ENCODE assay signal across 15 cellular contexts in the genomic region with DNA sequence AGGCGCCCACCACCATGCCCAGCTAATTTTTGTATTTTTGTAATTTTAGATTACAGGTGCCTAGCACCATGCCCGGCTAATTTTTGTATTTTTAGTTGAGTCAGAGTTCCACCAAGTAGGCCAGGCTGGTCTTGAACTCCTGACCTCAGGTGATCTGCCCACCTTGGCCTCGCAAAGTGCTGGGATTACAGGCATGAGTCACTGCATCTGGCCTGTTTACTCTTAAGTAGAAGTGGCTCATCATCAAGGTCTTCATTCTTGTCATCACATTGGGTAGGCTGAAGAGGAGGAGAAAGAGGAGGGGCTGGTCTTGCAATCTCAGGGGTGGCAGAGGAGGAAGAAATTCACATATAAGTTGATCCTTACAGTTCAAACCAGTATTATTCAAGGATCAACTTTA.
A peak's percentile ranks its signal among the peaks of the same experiment; 100 is the strongest.
DNase-seq lines count a peak whose midpoint lies in the region; ATAC-seq lines count a peak whose summit lies in the region.
"Had no signal": no experiment of that assay in that cellular context is flagged by ENCODE, and none has a peak within 500 bp of the region (broad histone marks: within the 10 kb centered on the region; RNA-seq: fewer than 3 reads in every experiment).

No MANE protein-coding gene starts in this region.

- no peak overlapping the region for H3K4me3 ChIP-seq in naive thymus-derived CD4-positive, alpha-beta T cell (ENCODE audit: low read length)
- H3K4me3 ChIP-seq: adrenal gland, SJSA1, transverse colon had no signal

- no peaks in the 10 kb centered on the region for H3K27me3 Mint-ChIP-seq in activated CD4-positive, alpha-beta T cell treated with anti-CD3 and anti-CD28 coated beads, Interleukin-2, amount 10 ng/mL, durations not matched to agents 24 days and 14 days
- no peaks in the 10 kb centered on the region for H3K27me3 Mint-ChIP-seq in activated T-helper 17 cell treated with anti-CD3 and anti-CD28 coated beads, Interleukin-2, amount 50 U/mL, for 72 hours
- no peaks in the 10 kb centered on the region for H3K27me3 Mint-ChIP-seq in naive thymus-derived CD4-positive, alpha-beta T cell

- H3K4me1 ChIP-seq in naive thymus-derived CD4-positive, alpha-beta T cell (ENCODE audit: control insufficient read depth in 2 of 2, insufficient read depth in 2 of 2, low read length in 2 of 2), result peaks cover 28 to 30% of the 10 kb centered on the region in 2 donors
- H3K4me1 ChIP-seq: adrenal gland had no signal

- POLR2A ChIA-PET in naive thymus-derived CD4-positive, alpha-beta T cell (lab: Charles Lee), result interaction anchor here (1.0 to 1.1 kb wide), 2 partner anchors 11 to 19 kb away, joined by 3 read pairs; no protein-coding TSS in a partner anchor

- H3K27ac ChIP-seq in naive thymus-derived CD4-positive, alpha-beta T cell (ENCODE audit: low read depth, low read length), result no peak overlapping the region
- H3K27ac ChIP-seq: adrenal gland, SJSA1, transverse colon, WERI-Rb-1 had no signal

- peak overlapping the region; percentile 62 for H3K27ac Mint-ChIP-seq in activated CD4-positive, alpha-beta T cell treated with anti-CD3 and anti-CD28 coated beads, Interleukin-2, amount 10 ng/mL, durations not matched to agents 24 days and 14 days
- peak overlapping the region; percentile 46 for H3K27ac Mint-ChIP-seq in activated T-helper 17 cell treated with anti-CD3 and anti-CD28 coated beads, Interleukin-2, amount 50 U/mL, for 72 hours
- H3K27ac Mint-ChIP-seq in naive thymus-derived CD4-positive, alpha-beta T cell, result peak overlapping the region; percentile 18 to 99 (median 84)

- H3K9me3 ChIP-seq in naive thymus-derived CD4-positive, alpha-beta T cell (ENCODE audit: control insufficient read depth in 2 of 3, low read length in 3 of 3), result no peaks in the 10 kb centered on the region
- H3K9me3 ChIP-seq: adrenal gland, SJSA1, transverse colon had no signal

- intact Hi-C loops in activated CD4-positive, alpha-beta T cell treated with anti-CD3 and anti-CD28 coated beads, Interleukin-2, amount 10 ng/mL, durations not matched to agents 24 days and 14 days (cut with micrococcal nuclease), result loop anchor here (5.0 kb wide), 4 partner anchors 231 to 509 kb away; a partner anchor contains a TSS
- intact Hi-C loops in naive thymus-derived CD4-positive, alpha-beta T cell (cut with micrococcal nuclease), result loop anchor here (5.0 to 10.0 kb wide), 9 partner anchors 34 to 1719 kb away; a partner anchor contains a TSS
- intact Hi-C loops in cardiac septum (cut with DNase I), result no loop called here

- no peak for DNase-seq in activated CD4-positive, alpha-beta T cell treated with anti-CD3 and anti-CD28 coated beads, Interleukin-2, amount 10 ng/mL, durations not matched to agents 24 days and 14 days
- DNase-seq in activated CD4-positive, alpha-beta T cell treated with anti-CD3 and anti-CD28 coated beads for 1 hour, result no peak
- DNase-seq in HT1080 (ENCODE audit: low read depth), result peak; percentile 31
- DNase-seq in naive thymus-derived CD4-positive, alpha-beta T cell, result no peak
- no peak for DNase-seq in activated gamma-delta T cell (lab: John Stamatoyannopoulos, UW)
- no peak for DNase-seq in cardiac septum (ENCODE audit: low spot score)
- DNase-seq: adrenal gland, DMS 273 treated with DMSO at 0.1 percent for 48 hours, NCI-H1092, NCI-H2171 treated with DMSO at 0.1 percent for 48 hours, transverse colon, WERI-Rb-1 had no signal

- CTCF ChIA-PET in naive thymus-derived CD4-positive, alpha-beta T cell (lab: Charles Lee), result no interaction called here

- no peak overlapping the region for H3K4me3 Mint-ChIP-seq in activated CD4-positive, alpha-beta T cell treated with anti-CD3 and anti-CD28 coated beads, Interleukin-2, amount 10 ng/mL, durations not matched to agents 24 days and 14 days
- peak overlapping the region; percentile 94 for H3K4me3 Mint-ChIP-seq in activated T-helper 17 cell treated with anti-CD3 and anti-CD28 coated beads, Interleukin-2, amount 50 U/mL, for 72 hours
- peak overlapping the region in 2 of 10 donors; percentile 2 to 41 for H3K4me3 Mint-ChIP-seq in naive thymus-derived CD4-positive, alpha-beta T cell

- no peaks in the 10 kb centered on the region for H3K27me3 ChIP-seq in naive thymus-derived CD4-positive, alpha-beta T cell (ENCODE audit: control insufficient read depth in 2 of 2, insufficient read depth in 2 of 2, low read length in 2 of 2)
- H3K27me3 ChIP-seq: adrenal gland, SJSA1, transverse colon had no signal

- H3K36me3 ChIP-seq in naive thymus-derived CD4-positive, alpha-beta T cell (ENCODE audit: control insufficient read depth in 2 of 3, insufficient read depth in 3 of 3, low read length in 3 of 3), result no peaks in the 10 kb centered on the region
- H3K36me3 ChIP-seq: adrenal gland, SJSA1, transverse colon, WERI-Rb-1 had no signal

- peak; percentile 33 for ATAC-seq in activated T-helper 17 cell treated with anti-CD3 and anti-CD28 coated beads, Interleukin-2, amount 50 U/mL, for 72 hours (replicated peaks)
- no peak for ATAC-seq in naive thymus-derived CD4-positive, alpha-beta T cell
- no peak for ATAC-seq in GM19467 (IDR thresholded peaks at IDR 0.05; ENCODE audit: unreplicated experiment)

- H3K4me1 Mint-ChIP-seq in activated CD4-positive, alpha-beta T cell treated with anti-CD3 and anti-CD28 coated beads, Interleukin-2, amount 10 ng/mL, durations not matched to agents 24 days and 14 days, result peaks cover 53% of the 10 kb centered on the region
- peaks cover 58% of the 10 kb centered on the region for H3K4me1 Mint-ChIP-seq in activated T-helper 17 cell treated with anti-CD3 and anti-CD28 coated beads, Interleukin-2, amount 50 U/mL, for 72 hours
- H3K4me1 Mint-ChIP-seq in naive thymus-derived CD4-positive, alpha-beta T cell, result peaks cover 46 to 82% (median 63%) of the 10 kb centered on the region in 7 donors

- H3K9me3 Mint-ChIP-seq in activated CD4-positive, alpha-beta T cell treated with anti-CD3 and anti-CD28 coated beads, Interleukin-2, amount 10 ng/mL, durations not matched to agents 24 days and 14 days, result peaks cover 24% of the 10 kb centered on the region
- peaks cover 10% of the 10 kb centered on the region for H3K9me3 Mint-ChIP-seq in activated T-helper 17 cell treated with anti-CD3 and anti-CD28 coated beads, Interleukin-2, amount 50 U/mL, for 72 hours
- H3K9me3 Mint-ChIP-seq in naive thymus-derived CD4-positive, alpha-beta T cell, result peaks cover 0 to 19% (median 4%) of the 10 kb centered on the region in 11 donors

- peaks cover 4% of the 10 kb centered on the region for H3K36me3 Mint-ChIP-seq in activated CD4-positive, alpha-beta T cell treated with anti-CD3 and anti-CD28 coated beads, Interleukin-2, amount 10 ng/mL, durations not matched to agents 24 days and 14 days (ENCODE audit: low read depth)
- H3K36me3 Mint-ChIP-seq in activated T-helper 17 cell treated with anti-CD3 and anti-CD28 coated beads, Interleukin-2, amount 50 U/mL, for 72 hours (ENCODE audit: low read depth), result no peaks in the 10 kb centered on the region
- H3K36me3 Mint-ChIP-seq in naive thymus-derived CD4-positive, alpha-beta T cell, result peaks cover 0 to 30% (median 0%) of the 10 kb centered on the region in 5 donors
